In genomic region chr2:201900362-201900761, GRCh38 we compare ENCODE assay signal across 11 cellular contexts.
DNase-seq lines count a peak whose midpoint lies in the region; ATAC-seq, FAIRE-seq and TF ChIP-seq lines count a peak whose summit lies in the region.
"Had no signal": no experiment of that assay in that cellular context is flagged by ENCODE, and none has a peak within 500 bp of the region (broad histone marks: within the 10 kb centered on the region; RNA-seq: fewer than 3 reads in every experiment).

No MANE protein-coding gene starts in this region.

- TF ChIP-seq CTCF in bronchial epithelial cell (IDR thresholded peaks at IDR 0.05; ENCODE audit: insufficient read depth, low read length, severe bottlenecking): no peak

- DNase-seq in NAMALWA (ENCODE audit: low spot score) (peak; percentile 33), bronchial epithelial cell (ENCODE audit: low read depth) (peak; percentile 17), NCI-H1694 treated with DMSO at 0.1 percent for 48 hours (lab: John Stamatoyannopoulos, UW) (no peak), GM19240 (ENCODE audit: insufficient read length, low spot score) (no peak)
- DNase-seq in activated CD4-positive, alpha-beta T cell treated with anti-CD3 and anti-CD28 coated beads for 48 hours: no peak
- DNase-seq: H7; head of caudate nucleus; NK-92 treated with Interleukin-12 subunit alpha and Interleukin-12 subunit beta, amount 100 ng/mL, for 24 hours had no signal

- H3K27me3 ChIP-seq in bronchial epithelial cell (ENCODE audit: control insufficient read depth, insufficient read depth, low read length): peaks cover 1% of the 10 kb centered on the region

- no peaks in the 10 kb centered on the region for H3K36me3 ChIP-seq in bronchial epithelial cell (ENCODE audit: control insufficient read depth, insufficient read depth, low read length)

- FAIRE-seq in bronchial epithelial cell (lab: Jason Lieb, UNC): no peak
- FAIRE-seq: TTC549 had no signal

- peak; percentile 79 for ATAC-seq in GM18909 (IDR thresholded peaks at IDR 0.05; ENCODE audit: poor library complexity, unreplicated experiment)
- peak; percentile 43 for ATAC-seq in HG02610 (IDR thresholded peaks at IDR 0.05; ENCODE audit: unreplicated experiment)

- H3K4me3 ChIP-seq in bronchial epithelial cell (ENCODE audit: low read depth, low read length): no peak overlapping the region

Comparison
In these comparisons a context has a peak if more than half of its experiments do, and no peak if none do; other contexts are left out.
1. DNase-seq: peak in NAMALWA (single experiment) and bronchial epithelial cell (single experiment); none in NCI-H1694 treated with DMSO at 0.1 percent for 48 hours (single experiment), activated CD4-positive, alpha-beta T cell treated with anti-CD3 and anti-CD28 coated beads for 48 hours (single experiment) and GM19240 (single experiment).